Comparison of ENCODE assay signal across 22 cellular contexts in the genomic region with DNA sequence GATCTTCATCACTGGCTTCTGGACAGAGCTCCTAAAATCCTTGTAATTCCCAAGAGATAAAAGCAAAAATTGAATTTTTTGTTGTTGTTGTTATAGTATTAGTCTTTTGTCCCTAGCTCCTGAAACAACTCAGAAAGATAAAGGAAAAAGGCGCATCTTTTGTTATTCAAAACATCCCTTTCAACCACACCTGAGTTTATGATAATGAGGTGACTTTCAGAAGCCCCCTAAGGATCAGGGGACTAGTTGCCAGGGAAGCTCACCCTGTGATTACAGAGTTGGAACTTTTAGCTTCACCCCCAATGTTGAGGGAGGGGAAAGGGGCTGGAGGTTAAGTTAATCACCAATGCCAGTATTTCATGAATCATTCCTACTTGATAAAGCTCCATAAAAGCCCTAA. TPM values are rescaled to one million over a fixed set of nuclear protein-coding genes. Genes with fewer than 3 reads are reported as not detected.
DNase-seq lines count a peak whose midpoint lies in the region; ATAC-seq, FAIRE-seq and TF ChIP-seq lines count a peak whose summit lies in the region.
"Had no signal": no experiment of that assay in that cellular context is flagged by ENCODE, and none has a peak within 500 bp of the region (broad histone marks: within the 10 kb centered on the region; RNA-seq: fewer than 3 reads in every experiment).

No MANE protein-coding gene starts in this region.

- no peaks in the 10 kb centered on the region for H3K79me1 ChIP-seq in H1 (ENCODE audit: low read depth, low read length)

- WGBS in H1 (ENCODE audit: extremely low coverage in 1 of 2, insufficient coverage in 1 of 2, insufficient read length in 1 of 2, insufficient replicate concordance in 2 of 2, low coverage in 1 of 2, low lambda C conversion rate in 2 of 2, missing lambda C conversion rate in 1 of 2), 2 experiments, result 35% methylated on average over 1 of the region's 1 CpG; no CpG with 5 or more reads in 1 of the 2 experiments

- intact Hi-C loops in Right ventricle myocardium inferior (cut with DNase I), result no loop called here
- intact Hi-C loops in left colon (cut with DNase I, micrococcal nuclease), result no loop called here

- H3K27me3 ChIP-seq in H7 (ENCODE audit: control insufficient read depth, insufficient read depth, low read length) (peaks cover 8% of the 10 kb centered on the region), H1 (replicated peaks in 1 of 4; ENCODE audit: control insufficient read depth in 3 of 4, extremely low read depth in 1 of 4, insufficient read depth in 3 of 4, low read length in 3 of 4) (no peaks in the 10 kb centered on the region; a peak in 2 of 7 replicates), iPS-20b (ENCODE audit: insufficient read depth, low read length) (peaks cover 64% of the 10 kb centered on the region)

- no peak overlapping the region for H3K14ac ChIP-seq in H1 (ENCODE audit: insufficient read length)

- H2AFZ ChIP-seq in H1 (ENCODE audit: low read length), result no peak overlapping the region

- peaks cover 7 to 9% of the 10 kb centered on the region in 2 experiments; a peak in 3 of 4 replicates for H3K9me3 ChIP-seq in H1 (ENCODE audit: insufficient read depth in 2 of 2, low read depth in 1 of 2, low read length in 1 of 2)
- H3K9me3 ChIP-seq in iPS-20b (ENCODE audit: insufficient read depth, low read depth, low read length), result no peaks in the 10 kb centered on the region; the same call in 1 of the 2 replicates

- H3K4me3 ChIP-seq in H7 (ENCODE audit: insufficient read depth, low read depth, low read length) (no peak overlapping the region), H1 (ENCODE audit: extremely low read depth in 1 of 4, insufficient read depth in 2 of 4, low read depth in 3 of 4, low read length in 4 of 4) (peak overlapping the region in 1 of 4 experiments; percentile 32; a peak in 1 of 8 replicates), iPS-20b (ENCODE audit: low read length) (peak overlapping the region; percentile 10; the same call in 1 of the 2 replicates), foreskin fibroblast (ENCODE audit: low read depth in 1 of 2, low read length in 2 of 2) (no peak overlapping the region)
- H3K4me3 ChIP-seq: HAP-1 had no signal

- no peak overlapping the region for H2AK5ac ChIP-seq in H1 (ENCODE audit: low read depth, low read length)

- H3K18ac ChIP-seq in H1 (ENCODE audit: extremely low read depth, low read length), result no peak overlapping the region

- TF ChIP-seq EP300 in H1 (IDR thresholded peaks at IDR 0.05; ENCODE audit: borderline replicate concordance in 1 of 2, low read depth in 2 of 2, low read length in 2 of 2), result no peak

- no peak for FAIRE-seq in H1 (lab: Jason Lieb, UNC)
- FAIRE-seq: GM12891, GM18507 had no signal

- no peak overlapping the region for H3K23ac ChIP-seq in H1 (ENCODE audit: insufficient read length)

- POLR2A ChIA-PET in H1 (lab: Charles Lee; ENCODE audit: partially characterized antibody), result interaction anchor here (1.0 to 2.4 kb wide), 3 partner anchors 11 to 13 kb away, joined by 3 to 6 read pairs (median 3); partner anchors contain the start of genes CERKL and NEUROD1

- H3K27ac ChIP-seq in H1 (ENCODE audit: low read depth, low read length) (no peak overlapping the region), iPS-20b (ENCODE audit: low read length) (no peak overlapping the region)

- H3K4me1 ChIP-seq in H1 (replicated peaks in 1 of 4; ENCODE audit: control insufficient read depth in 3 of 4, insufficient read depth in 4 of 4, low read length in 3 of 4) (peaks cover 1 to 5% (median 4%) of the 10 kb centered on the region in 4 experiments; a peak in 6 of 7 replicates), iPS-20b (ENCODE audit: insufficient read depth, low read length) (peaks cover 13% of the 10 kb centered on the region; the same call in 1 of the 2 replicates)
- H3K4me1 ChIP-seq: HAP-1 had no signal

- no peak for TF ChIP-seq RAD21 in H1 (IDR thresholded peaks at IDR 0.05 in 1 of 2, conservative IDR thresholded peaks at IDR 0.05 in 1 of 2; ENCODE audit: low read depth in 2 of 2, low read length in 2 of 2)

- no peak overlapping the region for H2BK20ac ChIP-seq in H1 (ENCODE audit: low read length)

- peaks cover 0 to 2% of the 10 kb centered on the region in 2 experiments for H4K20me1 ChIP-seq in H1 (replicated peaks in 1 of 2; ENCODE audit: control insufficient read depth in 1 of 2, insufficient read depth in 2 of 2, low read length in 2 of 2)

- TF ChIP-seq POLR2A in H1 (IDR thresholded peaks at IDR 0.05; ENCODE audit: control extremely low read depth in 1 of 2, low read depth in 2 of 2, low read length in 2 of 2), result no peak

- H2BK5ac ChIP-seq in H1 (ENCODE audit: low read depth, low read length), result no peak overlapping the region

- CTCF ChIA-PET in H1 (lab: Charles Lee; ENCODE audit: partially characterized antibody), result interaction anchor here (0.8 to 2.1 kb wide), 6 partner anchors 9 to 201 kb away, joined by 3 to 8 read pairs (median 4); no protein-coding TSS in a partner anchor

- H3K56ac ChIP-seq in H1 (replicated peaks; ENCODE audit: insufficient read length, low read depth, low read length), result no peak overlapping the region

- H4K5ac ChIP-seq in H1 (ENCODE audit: insufficient read length, low read depth, low read length), result no peak overlapping the region

- no peak overlapping the region for H2BK12ac ChIP-seq in H1 (ENCODE audit: low read depth, low read length)

- no peak overlapping the region for H2BK15ac ChIP-seq in H1 (ENCODE audit: low read length)

- ATAC-seq in Right ventricle myocardium inferior (no peak), left colon (no peak)

- H3K4ac ChIP-seq in H1 (replicated peaks; ENCODE audit: insufficient read length, low read depth, low read length), result no peak overlapping the region

- H3K9ac ChIP-seq in H1 (replicated peaks in 1 of 4; ENCODE audit: extremely low read depth in 1 of 4, low read depth in 3 of 4, low read length in 3 of 4), result no peak overlapping the region
- H3K9ac ChIP-seq in iPS-20b (ENCODE audit: low read depth, low read length), result no peak overlapping the region

- H3K4me2 ChIP-seq in H1 (ENCODE audit: insufficient read depth in 1 of 2, low read depth in 2 of 2, low read length in 2 of 2), result peak overlapping the region; percentile 7 to 25; a peak in 2 of 4 replicates

- H4K8ac ChIP-seq in H1 (ENCODE audit: extremely low read depth, insufficient read depth, low read length), result no peak overlapping the region

- H3K79me2 ChIP-seq in H1 (ENCODE audit: control insufficient read depth in 1 of 2, insufficient read depth in 2 of 2, low read length in 2 of 2), result no peaks in the 10 kb centered on the region

- H2BK120ac ChIP-seq in H1 (replicated peaks; ENCODE audit: low read depth, low read length), result no peak overlapping the region

- H3K36me3 ChIP-seq in H7 (replicated peaks; ENCODE audit: control insufficient read depth, insufficient read depth, low read length), result no peaks in the 10 kb centered on the region
- H3K36me3 ChIP-seq in H1 (ENCODE audit: control insufficient read depth in 2 of 4, insufficient read depth in 4 of 4, low read length in 3 of 4), result no peaks in the 10 kb centered on the region; a peak in 1 of 8 replicates
- no peaks in the 10 kb centered on the region for H3K36me3 ChIP-seq in iPS-20b (ENCODE audit: insufficient read depth, low read depth, low read length)
- H3K36me3 ChIP-seq: HAP-1 had no signal

- H3K23me2 ChIP-seq in H1 (ENCODE audit: low read depth, low read length), result no peaks in the 10 kb centered on the region

- no peak overlapping the region for H4K91ac ChIP-seq in H1 (replicated peaks; ENCODE audit: insufficient read length, low read length)

- no peak for TF ChIP-seq CTCF in H1 (IDR thresholded peaks at IDR 0.05; ENCODE audit: control extremely low read depth in 1 of 3, insufficient read depth in 1 of 3, low read depth in 1 of 3, low read length in 3 of 3)
- TF ChIP-seq CTCF in foreskin fibroblast (IDR thresholded peaks at IDR 0.05; ENCODE audit: low read depth, low read length), result no peak

- DNase-seq in H7 (peak; percentile 18), H1 (ENCODE audit: low read depth in 1 of 2, low spot score in 2 of 2) (no peak), foreskin fibroblast (no peak), Right ventricle myocardium inferior (ENCODE audit: missing footprints) (no peak), left colon (no peak)
- DNase-seq: C1 segment of cervical spinal cord; Calu3; CD4-positive, alpha-beta memory T cell; COR-L47; DMS53; DMS79 treated with DMSO at 0.1 percent for 48 hours; GF-D8; HFFc6 had no signal

TF ChIP-seq in H1, 55 proteins besides CTCF, POLR2A, EP300 and RAD21 (continues in another document):
- no peak for TF ChIP-seq E2F6 (IDR thresholded peaks at IDR 0.05)
- no peak for TF ChIP-seq CBX5 (IDR thresholded peaks at IDR 0.05; ENCODE audit: low read depth, low read length)

RNA-seq across cellular contexts. Expression of gene CERKL, which starts 10.3 kb away (rescaled TPM):
- total RNA-seq in H7 (2014; rRNA removed; shearing (Covaris generic)), result 0.14 and 0.15 TPM in 2 replicates
- total RNA-seq in H1 (2021; fragmentation: NEBNext Ultra II Directional; extraction: Animal tissue kit (Norgen Biotek cat#: 25700)), result not detected in 2 replicates
- 0.03 and 0.05 TPM in 2 replicates for polyA plus RNA-seq in H1 (2011; rRNA removed)
- polyA plus RNA-seq in H1 (2011; cell fraction: cytosol; rRNA removed), result 0.18 TPM
- 0.11 TPM for polyA plus RNA-seq in H1 (2011; cell fraction: nucleus; rRNA removed)
- 0.25 to 0.52 TPM (median 0.27 TPM) in 4 replicates for polyA plus RNA-seq in H1 (2012, experiment 1 of 2)
- polyA plus RNA-seq in H1 (2012, experiment 2 of 2), result not detected
- 0.12 TPM for polyA plus RNA-seq in H1 (2013, experiment 1 of 2)
- polyA plus RNA-seq in H1 (2013, experiment 2 of 2), result 0.11 TPM
- polyA minus RNA-seq in H1 (2011; rRNA and poly(A)+ RNA removed), result 0.56 TPM in 1 of 2 replicates, not detected in the other
- polyA minus RNA-seq in H1 (2011; cell fraction: cytosol; rRNA and poly(A)+ RNA removed), result not detected
- polyA minus RNA-seq in H1 (2011; cell fraction: nucleus; rRNA and poly(A)+ RNA removed), result 0.30 TPM
- total RNA-seq in Right ventricle myocardium inferior, result not detected
- total RNA-seq in left colon, result under 1 TPM in 1 of 2 donors, not detected in 1; 0.31 TPM
- total RNA-seq: G401 had no signal

RNA-seq across cellular contexts. Expression of gene NEUROD1, which starts 13.1 kb away (rescaled TPM):
- total RNA-seq in H7 (2014; rRNA removed; shearing (Covaris generic)), result 0.04 TPM in 1 of 2 replicates, not detected in the other
- total RNA-seq in H1 (2021; fragmentation: NEBNext Ultra II Directional; extraction: Animal tissue kit (Norgen Biotek cat#: 25700)), result not detected in 2 replicates
- polyA plus RNA-seq in H1 (2011; rRNA removed), result 0.08 TPM in 2 replicates
- polyA plus RNA-seq in H1 (2011; cell fraction: cytosol; rRNA removed), result 0.04 TPM
- 0.09 TPM for polyA plus RNA-seq in H1 (2011; cell fraction: nucleus; rRNA removed)
- 0.11 TPM in 1 of 4 replicates, not detected in the others for polyA plus RNA-seq in H1 (2012, experiment 1 of 2)
- polyA plus RNA-seq in H1 (2012, experiment 2 of 2), result not detected
- polyA plus RNA-seq in H1 (2013, experiment 1 of 2), result not detected
- 0.02 TPM for polyA plus RNA-seq in H1 (2013, experiment 2 of 2)
- 0.13 TPM in 1 of 2 replicates, not detected in the other for polyA minus RNA-seq in H1 (2011; rRNA and poly(A)+ RNA removed)
- polyA minus RNA-seq in H1 (2011; cell fraction: cytosol; rRNA and poly(A)+ RNA removed), result not detected
- not detected for polyA minus RNA-seq in H1 (2011; cell fraction: nucleus; rRNA and poly(A)+ RNA removed)
- total RNA-seq in Right ventricle myocardium inferior (not detected), left colon (1 to 10 TPM; 2.2 to 3.3 TPM)
- total RNA-seq: A172; A673; Calu3; CD4-positive, alpha-beta memory T cell; Daoy; G401; HFFc6 had no signal
- polyA plus RNA-seq: BJ; CD4-positive, alpha-beta memory T cell had no signal
